ENCODE assay signal across 8 cellular contexts in the genomic region with DNA sequence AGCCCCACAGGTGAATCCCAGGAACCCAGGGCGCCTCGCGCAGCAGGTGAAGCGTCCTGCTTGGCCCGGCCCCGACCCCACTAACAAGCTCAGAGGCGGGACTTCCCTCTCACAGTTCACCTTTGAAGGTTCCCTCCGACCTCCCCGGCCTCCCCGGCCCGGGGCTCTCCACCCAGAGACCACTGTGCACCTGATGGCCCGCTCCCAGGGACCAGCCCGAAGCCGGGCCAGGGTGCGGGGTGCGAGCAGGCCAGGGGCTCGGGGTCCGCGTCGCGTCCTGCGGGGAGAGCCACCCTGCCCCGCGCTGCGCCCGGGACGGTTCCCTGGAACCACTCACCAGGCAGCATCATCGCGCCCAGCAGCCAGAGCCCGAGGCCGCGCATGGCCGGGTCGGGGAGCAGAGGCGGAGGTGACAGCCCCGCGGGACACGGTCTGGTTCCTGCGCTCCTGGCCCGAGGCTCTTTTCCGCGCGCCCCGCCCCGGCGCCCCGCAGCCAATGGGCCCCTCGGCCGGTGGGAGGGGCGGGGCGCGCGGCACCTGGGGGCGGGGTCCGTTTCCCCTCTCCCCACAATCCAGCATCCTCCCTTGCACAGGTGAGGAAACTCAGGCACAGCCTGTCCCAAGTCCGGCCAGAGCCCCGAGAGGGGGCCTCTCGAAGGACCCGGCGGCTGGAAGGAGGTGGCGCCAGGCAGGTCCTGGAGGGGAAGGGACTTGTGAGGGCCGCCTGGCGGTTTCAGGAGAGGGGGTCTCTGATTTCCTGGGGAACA. TPM values are rescaled to one million over a fixed set of nuclear protein-coding genes. Genes with fewer than 3 reads are reported as not detected.
A peak's percentile ranks its signal among the peaks of the same experiment; 100 is the strongest.
DNase-seq lines count a peak whose midpoint lies in the region; ATAC-seq, FAIRE-seq and TF ChIP-seq lines count a peak whose summit lies in the region.

ADAM8 (minus strand) TSS at position 434 of the 767 bp plus-strand sequence; CDS start at position 383, 51 bp downstream.

- POLR2A ChIA-PET in SK-N-SH (lab: Yijun Ruan, JAX): no interaction called here

- TF ChIP-seq CTCF in SK-N-SH (IDR thresholded peaks at IDR 0.05) (no peak), astrocyte (IDR thresholded peaks at IDR 0.05; ENCODE audit: insufficient read depth, low read depth, low read length) (no peak), liver (IDR thresholded peaks at IDR 0.05; ENCODE audit: low read depth, low read length, missing input control) (no peak)

- H3K27me3 ChIP-seq in SK-N-SH (ENCODE audit: insufficient read depth): no peaks in the 10 kb centered on the region
- peaks cover 3% of the 10 kb centered on the region for H3K27me3 ChIP-seq in astrocyte (ENCODE audit: insufficient read depth, low read length)
- H3K27me3 ChIP-seq in liver (ENCODE audit: control insufficient read depth in 4 of 4, insufficient read depth in 4 of 4, low read length in 3 of 4): no peaks in the 10 kb centered on the region

- H3K9me3 Mint-ChIP-seq in astrocyte (ENCODE audit: unreplicated experiment): no peaks in the 10 kb centered on the region

- H3K4me2 ChIP-seq in SK-N-SH: no peak within 1 kb of the TSS
- peak within 1 kb of the TSS; percentile 46 for H3K4me2 ChIP-seq in astrocyte (ENCODE audit: low read length)

- peak; percentile 53 for ATAC-seq in GM18511 (IDR thresholded peaks at IDR 0.05; ENCODE audit: unreplicated experiment)
- ATAC-seq in HG02678 (IDR thresholded peaks at IDR 0.05; ENCODE audit: unreplicated experiment): peak; percentile 50
- ATAC-seq in stimulated activated naive CD8-positive, alpha-beta T cell treated with anti-CD3 and anti-CD28 coated beads, Interleukin-15, Interleukin-2, amounts not matched to agents 100 U/mL and 50 U/mL, for 24 hours: peak; percentile 38

- no peak for TF ChIP-seq RAD21 in SK-N-SH (IDR thresholded peaks at IDR 0.05; ENCODE audit: low read length)
- TF ChIP-seq RAD21 in liver (IDR thresholded peaks at IDR 0.05): no peak

- DNase-seq in SK-N-SH: peak; percentile 72
- no peak for DNase-seq in astrocyte (ENCODE audit: low read depth)
- DNase-seq in stimulated activated naive CD8-positive, alpha-beta T cell treated with anti-CD3 and anti-CD28 coated beads, Interleukin-15, Interleukin-2, amounts not matched to agents 100 U/mL and 50 U/mL, for 24 hours: peak; percentile 82
- DNase-seq in occipital lobe (lab: John Stamatoyannopoulos, UW): no peak
- no peak for DNase-seq in NCI-H1417 (lab: John Stamatoyannopoulos, UW)

- H2AFZ ChIP-seq in SK-N-SH (ENCODE audit: low read depth) (no peak within 1 kb of the TSS), astrocyte (ENCODE audit: low read depth, low read length) (no peak within 1 kb of the TSS)

- H3K27me3 Mint-ChIP-seq in astrocyte (ENCODE audit: low read depth, unreplicated experiment): peaks cover 4% of the 10 kb centered on the region

- no peak for TF ChIP-seq EP300 in SK-N-SH (IDR thresholded peaks at IDR 0.05; ENCODE audit: borderline replicate concordance in 1 of 2, low read depth in 1 of 2, low read length in 1 of 2)

- H3K79me2 ChIP-seq in SK-N-SH (ENCODE audit: insufficient read depth): no peaks in the 10 kb centered on the region
- H3K79me2 ChIP-seq in astrocyte (ENCODE audit: insufficient read depth, low read length): no peaks in the 10 kb centered on the region

- FAIRE-seq in astrocyte (lab: Jason Lieb, UNC): no peak

- H3K36me3 Mint-ChIP-seq in astrocyte (ENCODE audit: low read depth, unreplicated experiment): peaks cover 2% of the 10 kb centered on the region

- 52% methylated on average over 18 of the region's 63 CpGs for WGBS in SK-N-SH (ENCODE audit: low lambda C conversion rate)
- WGBS in liver: 22% methylated on average over 63 of the region's 63 CpGs

- no peaks in the 10 kb centered on the region for H3K9me2 ChIP-seq in SK-N-SH

- H3K9ac ChIP-seq in SK-N-SH (no peak within 1 kb of the TSS), astrocyte (ENCODE audit: low read length) (no peak within 1 kb of the TSS), liver (ENCODE audit: low read depth in 1 of 2, low read length in 2 of 2) (peak within 1 kb of the TSS in 1 of 2 donors; percentile 53)

- H3K4me1 ChIP-seq in SK-N-SH (ENCODE audit: control insufficient read depth in 1 of 2, insufficient read depth in 2 of 2, low read depth in 1 of 2, low read length in 1 of 2) (no peaks in the 10 kb centered on the region; a peak in 1 of 4 replicates), astrocyte (ENCODE audit: insufficient read depth, low read length) (peaks cover 23% of the 10 kb centered on the region), liver (ENCODE audit: control insufficient read depth in 4 of 4, insufficient read depth in 4 of 4, low read length in 3 of 4) (peaks cover 12 to 36% (median 27%) of the 10 kb centered on the region in 4 donors)

- no peaks in the 10 kb centered on the region for H3F3A ChIP-seq in SK-N-SH (replicated peaks; ENCODE audit: insufficient read depth)

- CTCF ChIA-PET in SK-N-SH (lab: Yijun Ruan, JAX): interaction anchor here (0.6 to 3.1 kb wide), 3 partner anchors 24 to 133 kb away, joined by 3 to 9 read pairs (median 5); no protein-coding TSS in a partner anchor

- H3K27ac ChIP-seq in SK-N-SH (ENCODE audit: low read depth in 2 of 2, low read length in 1 of 2): no peak within 1 kb of the TSS
- no peak within 1 kb of the TSS for H3K27ac ChIP-seq in astrocyte (ENCODE audit: low read depth, low read length)
- peak within 1 kb of the TSS; percentile 64 to 84 for H3K27ac ChIP-seq in liver (ENCODE audit: low read depth in 1 of 2, low read length in 2 of 2)

- H3K4me1 Mint-ChIP-seq in astrocyte (ENCODE audit: low read depth, unreplicated experiment): peaks cover 15% of the 10 kb centered on the region

- H3K27ac Mint-ChIP-seq in astrocyte (ENCODE audit: unreplicated experiment): no peak within 1 kb of the TSS

- no peak within 1 kb of the TSS for H3K4me3 Mint-ChIP-seq in astrocyte (ENCODE audit: unreplicated experiment)

- H3K4me3 ChIP-seq in SK-N-SH (ENCODE audit: low read depth in 2 of 2, low read length in 1 of 2) (no peak within 1 kb of the TSS), astrocyte (ENCODE audit: insufficient read depth, low read depth, low read length) (no peak within 1 kb of the TSS), liver (ENCODE audit: low read depth in 1 of 3, low read length in 3 of 3) (peak within 1 kb of the TSS in 1 of 3 donors; percentile 16)

- H3K9me3 ChIP-seq in SK-N-SH: no peaks in the 10 kb centered on the region
- H3K9me3 ChIP-seq in astrocyte (ENCODE audit: insufficient read depth, low read depth, low read length): no peaks in the 10 kb centered on the region
- H3K9me3 ChIP-seq in liver (ENCODE audit: control insufficient read depth in 4 of 4, low read length in 3 of 4): no peaks in the 10 kb centered on the region

- H3K36me3 ChIP-seq in SK-N-SH (replicated peaks in 1 of 2; ENCODE audit: control insufficient read depth in 1 of 2, insufficient read depth in 2 of 2, low read length in 1 of 2) (peaks cover 0 to 23% of the 10 kb centered on the region in 2 experiments), astrocyte (ENCODE audit: insufficient read depth, low read length) (no peaks in the 10 kb centered on the region), liver (ENCODE audit: control insufficient read depth in 4 of 4, insufficient read depth in 3 of 4, low read depth in 1 of 4, low read length in 3 of 4) (peaks cover 3 to 16% (median 5%) of the 10 kb centered on the region in 4 donors)

- H4K20me1 ChIP-seq in SK-N-SH (ENCODE audit: insufficient read depth) (no peaks in the 10 kb centered on the region; the same call in 1 of the 2 replicates), astrocyte (ENCODE audit: insufficient read depth, low read length) (peaks cover 28% of the 10 kb centered on the region)

TF ChIP-seq in SK-N-SH, 30 proteins besides CTCF, POLR2A, EP300 and RAD21:
- TF ChIP-seq MAX (IDR thresholded peaks at IDR 0.05; ENCODE audit: low read depth): no peak
TF ChIP-seq in SK-N-SH: peak in this region for 0.

TF ChIP-seq in liver, 16 proteins besides CTCF, POLR2A, EP300 and RAD21 (continues in another document):
- TF ChIP-seq GABPA (IDR thresholded peaks at IDR 0.05 in 1 of 2, conservative IDR thresholded peaks at IDR 0.05 in 1 of 2): no peak
- TF ChIP-seq, protein P1, sequence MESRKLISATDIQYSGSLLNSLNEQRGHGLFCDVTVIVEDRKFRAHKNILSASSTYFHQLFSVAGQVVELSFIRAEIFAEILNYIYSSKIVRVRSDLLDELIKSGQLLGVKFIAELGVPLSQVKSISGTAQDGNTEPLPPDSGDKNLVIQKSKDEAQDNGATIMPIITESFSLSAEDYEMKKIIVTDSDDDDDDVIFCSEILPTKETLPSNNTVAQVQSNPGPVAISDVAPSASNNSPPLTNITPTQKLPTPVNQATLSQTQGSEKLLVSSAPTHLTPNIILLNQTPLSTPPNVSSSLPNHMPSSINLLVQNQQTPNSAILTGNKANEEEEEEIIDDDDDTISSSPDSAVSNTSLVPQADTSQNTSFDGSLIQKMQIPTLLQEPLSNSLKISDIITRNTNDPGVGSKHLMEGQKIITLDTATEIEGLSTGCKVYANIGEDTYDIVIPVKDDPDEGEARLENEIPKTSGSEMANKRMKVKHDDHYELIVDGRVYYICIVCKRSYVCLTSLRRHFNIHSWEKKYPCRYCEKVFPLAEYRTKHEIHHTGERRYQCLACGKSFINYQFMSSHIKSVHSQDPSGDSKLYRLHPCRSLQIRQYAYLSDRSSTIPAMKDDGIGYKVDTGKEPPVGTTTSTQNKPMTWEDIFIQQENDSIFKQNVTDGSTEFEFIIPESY (IDR thresholded peaks at IDR 0.05): no peak
- TF ChIP-seq RXRA (IDR thresholded peaks at IDR 0.05): no peak
- no peak for TF ChIP-seq JUND (IDR thresholded peaks at IDR 0.05)
- TF ChIP-seq MAX (IDR thresholded peaks at IDR 0.05): no peak
- no peak for TF ChIP-seq SP1 (IDR thresholded peaks at IDR 0.05)
- TF ChIP-seq EGR1 (IDR thresholded peaks at IDR 0.05; ENCODE audit: low read depth in 2 of 2): no peak
- no peak for TF ChIP-seq NR2F2 (IDR thresholded peaks at IDR 0.05)
- no peak for TF ChIP-seq YY1 (IDR thresholded peaks at IDR 0.05)

RNA-seq across cellular contexts. Expression of gene ADAM8, which starts in this region (rescaled TPM):
- polyA plus RNA-seq in SK-N-SH (2012; rRNA removed) (1.6 and 1.7 TPM in 2 replicates), liver (1 to 10 TPM; 1.3 to 2.0 TPM)
- 0.33 and 0.42 TPM in 2 replicates for polyA plus RNA-seq in SK-N-SH (2012; cell fraction: cytosol; rRNA removed)
- polyA plus RNA-seq in SK-N-SH (2012; cell fraction: nucleus; rRNA removed): 13.7 and 16.4 TPM in 2 replicates
- total RNA-seq in astrocyte (1.7 and 4.6 TPM in 2 replicates), liver (1 to 10 TPM; 5.4 to 6.9 TPM), occipital lobe (1.7 TPM)

Comparison
In these comparisons a context has a peak if more than half of its experiments do, and no peak if none do; other contexts are left out.
1. DNase-seq: peak in SK-N-SH (single experiment) and stimulated activated naive CD8-positive, alpha-beta T cell treated with anti-CD3 and anti-CD28 coated beads, Interleukin-15, Interleukin-2, amounts not matched to agents 100 U/mL and 50 U/mL, for 24 hours (single experiment); none in astrocyte (single experiment), occipital lobe (single experiment) and NCI-H1417 (0 of 3).
2. H3K27ac ChIP-seq: peak in liver (2 of 2); none in SK-N-SH (0 of 2) and astrocyte (single experiment).
3. Peak in every context shown above with its lines, with median percentiles within 50 percentile points of each other: ATAC-seq.